In the genomic region with DNA sequence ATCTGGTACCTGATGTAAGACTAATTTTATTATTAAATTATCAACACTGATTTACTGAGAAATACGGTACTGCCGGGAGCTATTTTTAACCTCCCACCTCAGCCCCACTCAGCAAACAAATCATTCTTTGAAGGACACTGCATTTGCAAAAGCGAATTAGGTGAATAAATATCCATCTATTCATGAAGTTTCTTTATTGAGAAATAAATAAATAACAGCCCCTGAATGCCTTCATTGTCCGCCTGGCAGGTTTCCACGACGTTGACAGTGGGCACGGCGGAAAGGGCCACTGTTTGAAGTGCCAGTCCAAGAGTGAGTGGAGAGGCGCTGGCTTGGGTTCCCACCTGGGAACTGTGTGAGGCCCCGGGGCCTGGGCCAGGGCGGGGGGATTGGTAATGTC, we compare ENCODE assay signal across 25 cellular contexts. TPM values are rescaled to one million over a fixed set of nuclear protein-coding genes. Genes with fewer than 3 reads are reported as not detected.
A peak's percentile ranks its signal among the peaks of the same experiment; 100 is the strongest.
DNase-seq lines count a peak whose midpoint lies in the region; ATAC-seq, FAIRE-seq and TF ChIP-seq lines count a peak whose summit lies in the region.
"Had no signal": no experiment of that assay in that cellular context is flagged by ENCODE, and none has a peak within 500 bp of the region (broad histone marks: within the 10 kb centered on the region; RNA-seq: fewer than 3 reads in every experiment).

No MANE protein-coding gene starts in this region.

- no peak overlapping the region for H3K23ac ChIP-seq in mesendoderm (ENCODE audit: low read length)

- CTCF ChIA-PET in HepG2 (lab: Yijun Ruan, JAX; ENCODE audit: low intra/inter-chr PET ratio, low total read pairs): no interaction called here
- CTCF ChIA-PET in CD8-positive, alpha-beta T cell (lab: Charles Lee): no interaction called here

- no peak overlapping the region for H2BK15ac ChIP-seq in mesendoderm (replicated peaks; ENCODE audit: low read depth)

- H3K79me1 ChIP-seq in mesendoderm (ENCODE audit: low read length): no peaks in the 10 kb centered on the region

- no peaks in the 10 kb centered on the region for H4K20me1 ChIP-seq in HepG2 (ENCODE audit: insufficient read depth, low read length)

- no peaks in the 10 kb centered on the region for H3K4me1 ChIP-seq in HepG2 (ENCODE audit: insufficient read depth, low read length)
- no peaks in the 10 kb centered on the region for H3K4me1 ChIP-seq in right lobe of liver
- H3K4me1 ChIP-seq in left lung: no peaks in the 10 kb centered on the region
- H3K4me1 ChIP-seq in CD8-positive, alpha-beta T cell (ENCODE audit: insufficient read depth, low read length): no peaks in the 10 kb centered on the region
- no peaks in the 10 kb centered on the region for H3K4me1 ChIP-seq in mesendoderm (ENCODE audit: control insufficient read depth, low read depth, low read length)
- H3K4me1 ChIP-seq: foreskin keratinocyte had no signal

- H2BK120ac ChIP-seq in mesendoderm (ENCODE audit: low read depth, low read length): no peak overlapping the region

- no TSS peak for BruUV-seq in HepG2 (replicated peaks; lab: Mats Ljungman, UMichigan)

- WGBS in HepG2 (ENCODE audit: low lambda C conversion rate): 4% methylated on average over 11 of the region's 11 CpGs
- WGBS in right lobe of liver (ENCODE audit: insufficient coverage, low coverage, low lambda C conversion rate, missing lambda C conversion rate): 58% methylated on average over 8 of the region's 11 CpGs
- WGBS in mesendoderm (ENCODE audit: extremely low coverage, insufficient coverage, low lambda C conversion rate): no CpG with 5 or more reads among the region's 11 CpGs

- TF ChIP-seq POLR2A in HepG2 (IDR thresholded peaks at IDR 0.05; ENCODE audit: insufficient read depth in 1 of 2, low read depth in 2 of 2, low read length in 2 of 2) (no peak), right lobe of liver (IDR thresholded peaks at IDR 0.05) (no peak)

- no peak overlapping the region for H3K4ac ChIP-seq in mesendoderm (ENCODE audit: low read depth, low read length)

- no peaks in the 10 kb centered on the region for H3K9me3 ChIP-seq in HepG2 (ENCODE audit: low read length)
- no peaks in the 10 kb centered on the region for H3K9me3 ChIP-seq in right lobe of liver
- no peaks in the 10 kb centered on the region for H3K9me3 ChIP-seq in left lung
- no peaks in the 10 kb centered on the region for H3K9me3 ChIP-seq in CD8-positive, alpha-beta T cell (ENCODE audit: low read length)

- H2AFZ ChIP-seq in HepG2 (ENCODE audit: low read length): no peak overlapping the region

- ATAC-seq in HepG2: no peak
- ATAC-seq in right lobe of liver: no peak
- ATAC-seq in left lung: peak; percentile 75
- ATAC-seq in GM18519 (IDR thresholded peaks at IDR 0.05; ENCODE audit: low FRiP score, unreplicated experiment): no peak
- no peak for ATAC-seq in CD8-positive, alpha-beta T cell
- no peak for ATAC-seq in GM21825 (IDR thresholded peaks at IDR 0.05; ENCODE audit: unreplicated experiment)
- ATAC-seq: activated CD4-positive, alpha-beta T cell treated with anti-CD3 and anti-CD28 coated beads for 36 hours; activated CD8-positive, alpha-beta memory T cell treated with anti-CD3 and anti-CD28 coated beads, Interleukin-2, amount 10 ng/mL, durations not matched to agents 7 days and 5 days; foreskin keratinocyte had no signal

- H3K56ac ChIP-seq in mesendoderm (ENCODE audit: low read length): no peak overlapping the region

- DNase-seq in HepG2 (ENCODE audit: low spot score): peak; percentile 24
- no peak for DNase-seq in right lobe of liver
- DNase-seq in NCI-H748 treated with DMSO at 0.1 percent for 48 hours (lab: John Stamatoyannopoulos, UW): peak; percentile 52
- DNase-seq in left lung: no peak
- DNase-seq in CD8-positive, alpha-beta T cell: no peak
- DNase-seq in mesendoderm: no peak
- DNase-seq: ACHN; activated CD4-positive, alpha-beta T cell treated with anti-CD3 and anti-CD28 coated beads for 36 hours; activated CD8-positive, alpha-beta memory T cell treated with anti-CD3 and anti-CD28 coated beads, Interleukin-2, amount 10 ng/mL, durations not matched to agents 7 days and 5 days; dermis blood vessel endothelial cell; DMS79; foreskin keratinocyte; kidney glomerular epithelial cell; NCI-H2227 treated with DMSO at 0.1 percent for 48 hours; nephron progenitor cell; SW 1271 had no signal

- H3K4me2 ChIP-seq in HepG2 (ENCODE audit: low read depth, low read length): no peak overlapping the region
- no peak overlapping the region for H3K4me2 ChIP-seq in mesendoderm (ENCODE audit: low read length)

- intact Hi-C loops in HepG2 (cut with micrococcal nuclease; ENCODE audit: unreplicated experiment): no loop called here
- intact Hi-C loops in right lobe of liver (cut with DNase I): no loop called here
- intact Hi-C loops in left lung (cut with DNase I): no loop called here
- intact Hi-C loops in CD8-positive, alpha-beta T cell (cut with DNase I, micrococcal nuclease): no loop called here

- H4K8ac ChIP-seq in mesendoderm (ENCODE audit: low read depth, low read length): no peak overlapping the region

- in situ Hi-C loops in HepG2 (cut with HindIII; ENCODE audit: extremely low pct_ligation_motif_present, low pct_unique_long_range_greater_than_20kb): no loop called here

- no peak overlapping the region for H2AK5ac ChIP-seq in mesendoderm (ENCODE audit: low read length)

- no peak overlapping the region for H3K27ac Mint-ChIP-seq in CD8-positive, alpha-beta T cell
- H3K27ac Mint-ChIP-seq: activated CD4-positive, alpha-beta T cell treated with anti-CD3 and anti-CD28 coated beads for 36 hours; activated CD8-positive, alpha-beta memory T cell treated with anti-CD3 and anti-CD28 coated beads, Interleukin-2, amount 10 ng/mL, durations not matched to agents 7 days and 5 days; activated T-helper 2 cell treated with anti-CD3 and anti-CD28 coated beads, Interferon-gamma antibody, Interleukin-2, Interleukin-4, amounts not matched to agents 10 μg/mL and 5 μg/mL and 100 μg/mL, durations not matched to agents 14 hours and 24 hours and 36 hours; CD14-positive monocyte; IgD-negative memory B cell; mesothelial cell of epicardium; nephron progenitor cell had no signal

- no peak overlapping the region for H3K4me3 Mint-ChIP-seq in CD8-positive, alpha-beta T cell
- H3K4me3 Mint-ChIP-seq: activated CD4-positive, alpha-beta T cell treated with anti-CD3 and anti-CD28 coated beads for 36 hours; activated CD8-positive, alpha-beta memory T cell treated with anti-CD3 and anti-CD28 coated beads, Interleukin-2, amount 10 ng/mL, durations not matched to agents 7 days and 5 days; CD14-positive monocyte; IgD-negative memory B cell; mesothelial cell of epicardium; nephron progenitor cell had no signal

- H3K27ac ChIP-seq in HepG2 (ENCODE audit: extremely low read length, insufficient read depth, low read length) (no peak overlapping the region), right lobe of liver (no peak overlapping the region), left lung (no peak overlapping the region), mesendoderm (ENCODE audit: low read depth, low read length) (no peak overlapping the region)
- no peak overlapping the region for H3K27ac ChIP-seq in CD8-positive, alpha-beta T cell (ENCODE audit: low read depth, low read length)
- H3K27ac ChIP-seq: epithelial cell of prostate, foreskin keratinocyte, HL-60 had no signal

- H3K9me3 Mint-ChIP-seq in CD8-positive, alpha-beta T cell: no peaks in the 10 kb centered on the region
- H3K9me3 Mint-ChIP-seq: activated T-helper 2 cell treated with anti-CD3 and anti-CD28 coated beads, Interferon-gamma antibody, Interleukin-2, Interleukin-4, amounts not matched to agents 10 μg/mL and 5 μg/mL and 100 μg/mL, durations not matched to agents 14 hours and 24 hours and 36 hours; CD14-positive monocyte; IgD-negative memory B cell; mesothelial cell of epicardium; nephron progenitor cell had no signal

- H3K4me1 Mint-ChIP-seq in CD8-positive, alpha-beta T cell (ENCODE audit: low read depth): no peaks in the 10 kb centered on the region
- H3K4me1 Mint-ChIP-seq: activated CD4-positive, alpha-beta T cell treated with anti-CD3 and anti-CD28 coated beads for 36 hours; activated CD8-positive, alpha-beta memory T cell treated with anti-CD3 and anti-CD28 coated beads, Interleukin-2, amount 10 ng/mL, durations not matched to agents 7 days and 5 days; CD14-positive monocyte; mesothelial cell of epicardium; nephron progenitor cell had no signal

- H2BK5ac ChIP-seq in mesendoderm (ENCODE audit: low read length): no peak overlapping the region

- H3K27me3 ChIP-seq in HepG2 (ENCODE audit: control insufficient read depth in 1 of 2, insufficient read depth in 2 of 2, low read length in 2 of 2): peaks cover 0 to 45% of the 10 kb centered on the region in 2 experiments; a peak in 3 of 5 replicates
- no peaks in the 10 kb centered on the region for H3K27me3 ChIP-seq in right lobe of liver
- H3K27me3 ChIP-seq in left lung: peaks cover 0 to 13% of the 10 kb centered on the region in 2 donors
- H3K27me3 ChIP-seq in CD8-positive, alpha-beta T cell (ENCODE audit: insufficient read depth, low read length): no peaks in the 10 kb centered on the region
- H3K27me3 ChIP-seq in mesendoderm (ENCODE audit: insufficient read depth, low read length, poor library complexity): no peaks in the 10 kb centered on the region

- H3K36me3 ChIP-seq in HepG2 (replicated peaks in 1 of 2; ENCODE audit: control insufficient read depth in 1 of 2, insufficient read depth in 2 of 2, low read length in 2 of 2): no peaks in the 10 kb centered on the region
- no peaks in the 10 kb centered on the region for H3K36me3 ChIP-seq in right lobe of liver
- no peaks in the 10 kb centered on the region for H3K36me3 ChIP-seq in left lung
- H3K36me3 ChIP-seq in CD8-positive, alpha-beta T cell (ENCODE audit: insufficient read depth, low read length): no peaks in the 10 kb centered on the region
- no peaks in the 10 kb centered on the region for H3K36me3 ChIP-seq in mesendoderm (ENCODE audit: control insufficient read depth, insufficient read depth, low read length)

- H3K27me3 Mint-ChIP-seq in CD8-positive, alpha-beta T cell (ENCODE audit: low read depth): peaks cover 7% of the 10 kb centered on the region
- H3K27me3 Mint-ChIP-seq: activated CD8-positive, alpha-beta memory T cell treated with anti-CD3 and anti-CD28 coated beads, Interleukin-2, amount 10 ng/mL, durations not matched to agents 7 days and 5 days had no signal

- FAIRE-seq in HepG2 (lab: Jason Lieb, UNC): no peak

- POLR2A ChIA-PET in HepG2 (lab: Yijun Ruan, JAX): no interaction called here
- POLR2A ChIA-PET in CD8-positive, alpha-beta T cell (lab: Charles Lee): no interaction called here

- H4K5ac ChIP-seq in mesendoderm (ENCODE audit: low read length): no peak overlapping the region

- H3K79me2 ChIP-seq in HepG2 (ENCODE audit: insufficient read depth, low read length): no peaks in the 10 kb centered on the region
- no peaks in the 10 kb centered on the region for H3K79me2 ChIP-seq in mesendoderm (ENCODE audit: control insufficient read depth, insufficient read depth, low read length)

- no peak for TF ChIP-seq RAD21 in HepG2 (CRISPR knock-in tag; IDR thresholded peaks at IDR 0.05)

- H3K4me3 ChIP-seq in HepG2 (replicated peaks in 1 of 3; ENCODE audit: insufficient read depth in 1 of 3, low read depth in 2 of 3, low read length in 3 of 3): no peak overlapping the region
- no peak overlapping the region for H3K4me3 ChIP-seq in right lobe of liver
- no peak overlapping the region for H3K4me3 ChIP-seq in left lung
- H3K4me3 ChIP-seq in CD8-positive, alpha-beta T cell (ENCODE audit: low read depth, low read length): no peak overlapping the region
- H3K4me3 ChIP-seq in mesendoderm (ENCODE audit: low read length): no peak overlapping the region

- TF ChIP-seq CTCF in HepG2 (CRISPR knock-in tag; IDR thresholded peaks at IDR 0.05): no peak
- no peak for TF ChIP-seq CTCF in right lobe of liver (IDR thresholded peaks at IDR 0.05)
- no peak for TF ChIP-seq CTCF in left lung (IDR thresholded peaks at IDR 0.05)
- TF ChIP-seq CTCF in CD8-positive, alpha-beta T cell (IDR thresholded peaks at IDR 0.05): no peak

- H3K18ac ChIP-seq in mesendoderm (ENCODE audit: low read length): no peak overlapping the region

- H3K9ac ChIP-seq in HepG2 (ENCODE audit: insufficient read depth, low read depth, low read length): no peak overlapping the region
- H3K9ac ChIP-seq in mesendoderm (ENCODE audit: low read length): no peak overlapping the region

- TF ChIP-seq EP300 in HepG2 (IDR thresholded peaks at IDR 0.05; ENCODE audit: low read depth in 2 of 2, low read length in 2 of 2) (no peak), HepG2 (CRISPR knock-in tag; IDR thresholded peaks at IDR 0.05; ENCODE audit: borderline replicate concordance) (no peak)

- H3K36me3 Mint-ChIP-seq in CD8-positive, alpha-beta T cell: no peaks in the 10 kb centered on the region
- H3K36me3 Mint-ChIP-seq: activated CD8-positive, alpha-beta memory T cell treated with anti-CD3 and anti-CD28 coated beads, Interleukin-2, amount 10 ng/mL, durations not matched to agents 7 days and 5 days; CD14-positive monocyte; IgD-negative memory B cell; mesothelial cell of epicardium had no signal

RNA-seq across cellular contexts. Expression of a gene that starts 15.7 kb away (rescaled TPM):
- total RNA-seq in HepG2 (2016; rRNA removed; fragmentation: Illumina TruSeq; extraction: Trizol) (not detected in 2 replicates), right lobe of liver (not detected), left lung (not detected)
- total RNA-seq in HepG2 (2016; cell fraction: cytosol; rRNA removed; fragmentation: Illumina TruSeq; extraction: Trizol; ENCODE audit: low read depth): not detected in 2 replicates
- not detected in 2 replicates for total RNA-seq in HepG2 (2016; cell fraction: insoluble cytoplasmic fraction; rRNA removed; fragmentation: Illumina TruSeq; extraction: Trizol)
- total RNA-seq in HepG2 (2016; cell fraction: membrane; rRNA removed; fragmentation: Illumina TruSeq; extraction: Trizol): not detected in 2 replicates
- not detected in 2 replicates for total RNA-seq in HepG2 (2016; cell fraction: nucleus; rRNA removed; fragmentation: Illumina TruSeq; extraction: Trizol)
- polyA plus RNA-seq in HepG2 (2011; rRNA removed): not detected in 2 replicates
- polyA plus RNA-seq in HepG2 (2011; cell fraction: cytosol; rRNA removed): not detected in 2 replicates
- polyA plus RNA-seq in HepG2 (2011; cell fraction: nucleus; rRNA removed): not detected in 2 replicates
- not detected in 2 replicates for polyA plus RNA-seq in HepG2 (2012)
- not detected in 2 replicates for polyA plus RNA-seq in HepG2 (2016; cell fraction: cytosol; fragmentation: Illumina TruSeq; extraction: Trizol; ENCODE audit: low read depth)
- not detected in 2 replicates for polyA plus RNA-seq in HepG2 (2016; cell fraction: insoluble cytoplasmic fraction; fragmentation: Illumina TruSeq; extraction: Trizol; ENCODE audit: low read depth)
- polyA plus RNA-seq in HepG2 (2016; cell fraction: membrane; fragmentation: Illumina TruSeq; extraction: Trizol; ENCODE audit: low read depth): not detected in 2 replicates
- not detected in 2 replicates for polyA plus RNA-seq in HepG2 (2016; cell fraction: nucleus; fragmentation: Illumina TruSeq; extraction: Trizol; ENCODE audit: insufficient read depth, low read depth)
- polyA minus RNA-seq in HepG2 (2011; rRNA and poly(A)+ RNA removed; ENCODE audit: low replicate concordance): not detected in 2 replicates
- polyA minus RNA-seq in HepG2 (2011; cell fraction: cytosol; rRNA and poly(A)+ RNA removed): not detected in 2 replicates
- not detected in 2 replicates for polyA minus RNA-seq in HepG2 (2011; cell fraction: nucleus; rRNA and poly(A)+ RNA removed)
- not detected for total RNA-seq in CD8-positive, alpha-beta T cell
- polyA plus RNA-seq in mesendoderm (2013, experiment 1 of 2): 0.22 TPM
- polyA plus RNA-seq in mesendoderm (2013, experiment 2 of 2): 0.21 TPM
- total RNA-seq: activated CD4-positive, alpha-beta T cell treated with anti-CD3 and anti-CD28 coated beads for 36 hours; activated CD8-positive, alpha-beta memory T cell treated with anti-CD3 and anti-CD28 coated beads, Interleukin-2, amount 10 ng/mL, durations not matched to agents 7 days and 5 days; activated T-helper 2 cell treated with anti-CD3 and anti-CD28 coated beads, Interferon-gamma antibody, Interleukin-2, Interleukin-4, amounts not matched to agents 10 μg/mL and 5 μg/mL and 100 μg/mL, durations not matched to agents 14 hours and 24 hours and 36 hours; dermis blood vessel endothelial cell; foreskin keratinocyte; mesothelial cell of epicardium; pulmonary artery endothelial cell had no signal
- polyA plus RNA-seq: CD14-positive monocyte, foreskin keratinocyte, IgD-negative memory B cell had no signal

Comparison
In these comparisons a context has a peak if more than half of its experiments do, and no peak if none do; other contexts are left out.
1. DNase-seq: peak in HepG2 (single experiment) and NCI-H748 treated with DMSO at 0.1 percent for 48 hours (single experiment); none in right lobe of liver (0 of 3), left lung (0 of 2), CD8-positive, alpha-beta T cell (0 of 7) and mesendoderm (single experiment).